ENCODE assay signal across 8 cellular contexts in the genomic region with DNA sequence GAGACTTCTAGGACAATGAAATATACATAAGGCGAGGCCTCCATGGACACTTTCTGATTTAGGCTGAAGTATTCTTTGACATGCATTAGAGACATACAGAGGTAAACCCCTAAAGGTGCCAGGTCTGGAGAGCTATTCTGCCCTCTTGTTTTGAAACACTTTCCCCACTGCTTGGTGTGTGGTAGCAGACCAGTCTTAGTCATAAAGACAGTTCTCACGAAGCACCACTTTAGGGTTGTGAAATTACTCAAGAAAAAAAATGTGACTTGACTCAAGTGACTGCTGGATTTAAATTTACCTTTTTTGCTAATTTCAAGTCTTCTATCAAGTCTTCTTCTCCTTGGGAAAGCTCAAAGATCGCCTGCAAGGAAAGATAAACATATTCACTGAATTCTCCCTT. TPM values are rescaled to one million over a fixed set of nuclear protein-coding genes. Genes with fewer than 3 reads are reported as not detected.
A peak's percentile ranks its signal among the peaks of the same experiment; 100 is the strongest.
DNase-seq lines count a peak whose midpoint lies in the region; ATAC-seq and TF ChIP-seq lines count a peak whose summit lies in the region.

No MANE protein-coding gene starts in this region.

- intact Hi-C loops in CD4-positive, alpha-beta T cell (cut with DNase I, micrococcal nuclease), result loop anchor here in 1 of 2 experiments (5.0 kb wide), 1 partner anchor 51 kb away; no protein-coding TSS in a partner anchor
- intact Hi-C loops in posterior cingulate gyrus (cut with DNase I), result no loop called here

- H3K9me3 Mint-ChIP-seq in CD4-positive, alpha-beta T cell, result no peaks in the 10 kb centered on the region

- H3K4me1 Mint-ChIP-seq in CD4-positive, alpha-beta T cell (ENCODE audit: low read depth), result peaks cover 68% of the 10 kb centered on the region

- peak in 2 of 10 experiments; percentile 11 to 16 for DNase-seq in CD4-positive, alpha-beta T cell
- DNase-seq in cardiac fibroblast (ENCODE audit: low read depth in 2 of 2), result peak; percentile 55 to 57
- DNase-seq in coronary artery (ENCODE audit: low spot score), result no peak
- DNase-seq in NCI-H1105 (lab: John Stamatoyannopoulos, UW), result no peak
- no peak for DNase-seq in posterior cingulate gyrus
- no peak for DNase-seq in NCI-H2171 treated with DMSO at 0.1 percent for 48 hours (lab: John Stamatoyannopoulos, UW)

- peak overlapping the region; percentile 96 for H3K27ac Mint-ChIP-seq in CD4-positive, alpha-beta T cell

- no peak overlapping the region for H3K27ac ChIP-seq in CD4-positive, alpha-beta T cell (ENCODE audit: low read depth, low read length)
- H3K27ac ChIP-seq in coronary artery, result no peak overlapping the region

- peaks cover 93% of the 10 kb centered on the region for H3K36me3 Mint-ChIP-seq in CD4-positive, alpha-beta T cell (ENCODE audit: low read depth)

- CTCF ChIA-PET in CD4-positive, alpha-beta T cell (lab: Charles Lee), result interaction anchor here (1.5 to 3.4 kb wide), 2 partner anchors 11 to 46 kb away, joined by 4 to 25 read pairs; no protein-coding TSS in a partner anchor

- no peaks in the 10 kb centered on the region for H3K27me3 ChIP-seq in CD4-positive, alpha-beta T cell (ENCODE audit: control insufficient read depth, insufficient read depth, low read length)

- no peak for ATAC-seq in CD4-positive, alpha-beta T cell (ENCODE audit: poor library complexity)
- ATAC-seq in GM19452 (IDR thresholded peaks at IDR 0.05; ENCODE audit: unreplicated experiment) (peak; percentile 78), HG03460 (IDR thresholded peaks at IDR 0.05; ENCODE audit: unreplicated experiment) (peak; percentile 89)

- no peaks in the 10 kb centered on the region for H3K27me3 Mint-ChIP-seq in CD4-positive, alpha-beta T cell

- H3K4me3 ChIP-seq in cardiac fibroblast (replicated peaks in 1 of 2; ENCODE audit: low read depth in 2 of 2, low read length in 2 of 2) (no peak overlapping the region), coronary artery (no peak overlapping the region)

- no peak for TF ChIP-seq CTCF in CD4-positive, alpha-beta T cell (IDR thresholded peaks at IDR 0.05)
- TF ChIP-seq CTCF in cardiac fibroblast (IDR thresholded peaks at IDR 0.05; ENCODE audit: low read depth, low read length) (no peak), coronary artery (IDR thresholded peaks at IDR 0.05) (no peak)

- POLR2A ChIA-PET in CD4-positive, alpha-beta T cell (lab: Charles Lee), result interaction anchor here (1.0 to 6.1 kb wide), 5 partner anchors 12 to 47 kb away, joined by 3 to 93 read pairs (median 11); a partner anchor contains a TSS

- peak overlapping the region; percentile 56 for H3K4me3 Mint-ChIP-seq in CD4-positive, alpha-beta T cell

- H3K9me3 ChIP-seq in CD4-positive, alpha-beta T cell (ENCODE audit: control insufficient read depth, low read length), result no peaks in the 10 kb centered on the region

RNA-seq across cellular contexts. Expression of a gene that starts 48.5 kb away (rescaled TPM):
- total RNA-seq in CD4-positive, alpha-beta T cell, result 10 to 100 TPM; 46.4 to 46.6 TPM

Comparison
In these comparisons a context has a peak if more than half of its experiments do, and no peak if none do; other contexts are left out.
1. DNase-seq: peak in cardiac fibroblast (2 of 2); none in coronary artery (single experiment), NCI-H1105 (single experiment), posterior cingulate gyrus (0 of 10) and NCI-H2171 treated with DMSO at 0.1 percent for 48 hours (single experiment).